In the genomic region with DNA sequence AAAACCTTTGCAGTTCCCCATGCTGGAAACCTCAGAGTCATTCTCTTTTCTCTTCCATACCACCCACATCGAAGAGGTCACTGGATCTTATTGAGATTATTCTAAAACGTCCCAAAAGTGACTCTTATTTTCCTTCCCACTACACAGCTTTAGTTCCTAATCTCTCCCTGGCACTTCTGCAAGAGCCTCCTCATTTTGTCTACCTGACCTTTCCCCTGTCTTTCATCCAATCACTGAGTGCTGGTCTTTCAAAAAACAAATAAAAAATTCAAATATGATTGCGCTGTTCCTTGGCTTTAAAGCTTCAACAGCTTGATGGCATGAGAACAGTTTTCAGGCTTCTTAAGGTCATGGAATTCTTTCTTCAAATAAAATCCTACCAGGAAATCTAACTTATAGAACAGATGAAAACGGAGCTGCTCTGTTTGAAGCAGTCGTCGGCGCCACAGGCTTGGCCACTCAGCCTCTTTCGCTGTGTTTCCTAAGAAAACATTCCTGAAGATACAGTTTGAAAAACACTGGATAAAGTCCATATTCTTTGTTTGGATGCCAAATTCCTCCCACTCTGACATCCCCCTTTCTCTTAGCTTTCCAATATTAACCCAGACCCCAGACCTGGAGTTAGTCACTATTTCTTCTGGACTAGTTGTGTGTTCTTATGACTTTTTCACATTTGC, we compare ENCODE assay signal across 1 cellular context.
TF ChIP-seq lines count a peak whose summit lies in the region.

No MANE protein-coding gene starts in this region.

TF ChIP-seq in GM12891, 5 proteins besides CTCF, POLR2A, EP300 and RAD21 (continued from another document):
- TF ChIP-seq POLR2AphosphoS5 (IDR thresholded peaks at IDR 0.05; ENCODE audit: low read depth, low read length) (no peak), TAF1 (IDR thresholded peaks at IDR 0.05; ENCODE audit: low read depth, low read length) (no peak), PAX5 (IDR thresholded peaks at IDR 0.05; ENCODE audit: insufficient read depth, low read length, severe bottlenecking) (no peak), POU2F2 (IDR thresholded peaks at IDR 0.05; ENCODE audit: low read depth, low read length) (no peak)
TF ChIP-seq in GM12891: peak in this region for 0.
